Comparison of ENCODE assay signal across 21 cellular contexts in the genomic region with DNA sequence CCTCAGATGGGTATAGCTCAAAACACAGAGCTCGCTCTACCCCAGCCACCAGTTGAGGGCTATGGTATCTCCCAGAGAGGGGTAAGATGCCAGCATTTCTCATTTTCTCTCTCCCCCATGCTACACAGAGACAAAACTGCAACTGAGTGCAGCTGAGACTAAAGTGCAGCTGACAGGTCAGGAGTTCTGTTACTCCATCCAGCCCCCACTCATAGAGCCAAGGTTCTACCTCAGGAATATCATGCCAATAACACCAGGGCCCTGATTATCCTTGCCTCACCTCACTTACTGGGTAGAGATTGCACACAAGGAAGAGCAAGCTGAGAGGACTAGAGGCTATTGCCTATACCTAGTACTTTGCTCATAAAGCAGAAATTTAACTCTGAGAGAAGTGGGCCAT. TPM values are rescaled to one million over a fixed set of nuclear protein-coding genes. Genes with fewer than 3 reads are reported as not detected.
A peak's percentile ranks its signal among the peaks of the same experiment; 100 is the strongest.
DNase-seq lines count a peak whose midpoint lies in the region; ATAC-seq, FAIRE-seq and TF ChIP-seq lines count a peak whose summit lies in the region.
"Had no signal": no experiment of that assay in that cellular context is flagged by ENCODE, and none has a peak within 500 bp of the region (broad histone marks: within the 10 kb centered on the region; RNA-seq: fewer than 3 reads in every experiment).

No MANE protein-coding gene starts in this region.

- no peaks in the 10 kb centered on the region for H4K20me1 ChIP-seq in HepG2 (ENCODE audit: insufficient read depth, low read length)

- intact Hi-C loops in HepG2 (cut with micrococcal nuclease; ENCODE audit: unreplicated experiment) = no loop called here
- intact Hi-C loops in right lobe of liver (cut with DNase I) = no loop called here
- intact Hi-C loops in breast epithelium (cut with DNase I; ENCODE audit: low total_unique reads) = no loop called here

- no peaks in the 10 kb centered on the region for H3K79me2 ChIP-seq in HepG2 (ENCODE audit: insufficient read depth, low read length)

- no peaks in the 10 kb centered on the region for H3K27me3 ChIP-seq in liver (ENCODE audit: control insufficient read depth in 4 of 4, insufficient read depth in 4 of 4, low read length in 3 of 4)
- no peaks in the 10 kb centered on the region for H3K27me3 ChIP-seq in HepG2 (ENCODE audit: control insufficient read depth in 1 of 2, insufficient read depth in 2 of 2, low read length in 2 of 2)
- no peaks in the 10 kb centered on the region for H3K27me3 ChIP-seq in right lobe of liver
- H3K27me3 ChIP-seq in breast epithelium = no peaks in the 10 kb centered on the region
- H3K27me3 ChIP-seq: BE2C; BLaER1 treated with 17β-estradiol and CSF1 and Interleukin-3, amounts not matched to agents 10 nM and 100 nM had no signal

- H3K4me1 ChIP-seq in liver (ENCODE audit: control insufficient read depth in 4 of 4, insufficient read depth in 4 of 4, low read length in 3 of 4) (peaks cover 0 to 18% (median 7%) of the 10 kb centered on the region in 4 donors), HepG2 (ENCODE audit: insufficient read depth, low read length) (no peaks in the 10 kb centered on the region), right lobe of liver (peaks cover 0 to 25% (median 0%) of the 10 kb centered on the region in 4 donors), breast epithelium (no peaks in the 10 kb centered on the region)
- H3K4me1 ChIP-seq: BLaER1 treated with 17β-estradiol and CSF1 and Interleukin-3, amounts not matched to agents 10 nM and 100 nM had no signal

- peaks cover 17% of the 10 kb centered on the region for H3K9me3 Mint-ChIP-seq in stimulated activated effector memory CD8-positive, alpha-beta T cell treated with anti-CD3 and anti-CD28 coated beads, Interleukin-12 subunit alpha, Interleukin-12 subunit beta, amount 100 ng/mL, for 72 hours
- H3K9me3 Mint-ChIP-seq: GM23338, H9 had no signal

- no TSS peak for BruUV-seq in HepG2 (replicated peaks; lab: Mats Ljungman, UMichigan)

- DNase-seq in HepG2 (ENCODE audit: low spot score) (no peak), right lobe of liver (no peak), NCI-H1417 (lab: John Stamatoyannopoulos, UW) (no peak), breast epithelium (ENCODE audit: low spot score in 2 of 2) (no peak)
- DNase-seq in stimulated activated effector memory CD8-positive, alpha-beta T cell treated with anti-CD3 and anti-CD28 coated beads, Interleukin-12 subunit alpha, Interleukin-12 subunit beta, amount 100 ng/mL, for 72 hours (ENCODE audit: low spot score in 2 of 2) = no peak
- DNase-seq: BE2C; Calu3; CD4-positive, alpha-beta memory T cell; COR-L47; DMS153; EL; GDM1; H9 had no signal

- ATAC-seq in HepG2 (no peak), right lobe of liver (peak; percentile 22 to 85 (median 59))
- no peak for ATAC-seq in stimulated activated effector memory CD8-positive, alpha-beta T cell treated with anti-CD3 and anti-CD28 coated beads, Interleukin-12 subunit alpha, Interleukin-12 subunit beta, amount 100 ng/mL, for 72 hours
- ATAC-seq: GM12878, GM23338, HCT116 had no signal

- peaks cover 0 to 2% (median 0%) of the 10 kb centered on the region in 4 donors for H3K9me3 ChIP-seq in liver (ENCODE audit: control insufficient read depth in 4 of 4, low read length in 3 of 4)
- H3K9me3 ChIP-seq in HepG2 (ENCODE audit: low read length) = no peaks in the 10 kb centered on the region; the same call in 1 of the 2 replicates
- H3K9me3 ChIP-seq in right lobe of liver = peaks cover 0 to 3% (median 0%) of the 10 kb centered on the region in 4 donors
- peaks cover 15 to 22% of the 10 kb centered on the region in 2 donors for H3K9me3 ChIP-seq in breast epithelium
- H3K9me3 ChIP-seq: BE2C had no signal

- H3K4me3 ChIP-seq in liver (ENCODE audit: low read depth in 1 of 3, low read length in 3 of 3) (no peak overlapping the region), HepG2 (replicated peaks in 1 of 3; ENCODE audit: insufficient read depth in 1 of 3, low read depth in 2 of 3, low read length in 3 of 3) (no peak overlapping the region), right lobe of liver (no peak overlapping the region), breast epithelium (no peak overlapping the region)
- H3K4me3 ChIP-seq: BLaER1 treated with 17β-estradiol and CSF1 and Interleukin-3, amounts not matched to agents 10 nM and 100 nM; GM12878; GM23338 had no signal

- TF ChIP-seq RAD21 in liver (IDR thresholded peaks at IDR 0.05) = no peak
- TF ChIP-seq RAD21 in HepG2 (CRISPR knock-in tag; IDR thresholded peaks at IDR 0.05) = no peak

- WGBS in liver = 98% methylated on average over 1 of the region's 1 CpG
- WGBS in HepG2 (ENCODE audit: low lambda C conversion rate) = 100% methylated on average over 1 of the region's 1 CpG
- 100% methylated on average over 1 of the region's 1 CpG for WGBS in right lobe of liver (ENCODE audit: insufficient coverage, low coverage, low lambda C conversion rate, missing lambda C conversion rate)

- H3K4me1 Mint-ChIP-seq in stimulated activated effector memory CD8-positive, alpha-beta T cell treated with anti-CD3 and anti-CD28 coated beads, Interleukin-12 subunit alpha, Interleukin-12 subunit beta, amount 100 ng/mL, for 72 hours = peaks cover 11% of the 10 kb centered on the region
- H3K4me1 Mint-ChIP-seq: GM23338, H9 had no signal

- no peak overlapping the region for H2AFZ ChIP-seq in HepG2 (ENCODE audit: low read length)
- H2AFZ ChIP-seq: GM23338 had no signal

- in situ Hi-C loops in HepG2 (cut with HindIII; ENCODE audit: extremely low pct_ligation_motif_present, low pct_unique_long_range_greater_than_20kb) = no loop called here

- H3K4me2 ChIP-seq in HepG2 (ENCODE audit: low read depth, low read length) = no peak overlapping the region
- H3K4me2 ChIP-seq: BLaER1 treated with 17β-estradiol and CSF1 and Interleukin-3, amounts not matched to agents 10 nM and 100 nM; GM23338 had no signal

- no peak overlapping the region for H3K27ac ChIP-seq in liver (ENCODE audit: low read depth in 1 of 2, low read length in 2 of 2)
- H3K27ac ChIP-seq in HepG2 (ENCODE audit: extremely low read length, insufficient read depth, low read length) = no peak overlapping the region
- no peak overlapping the region for H3K27ac ChIP-seq in right lobe of liver
- no peak overlapping the region for H3K27ac ChIP-seq in breast epithelium
- H3K27ac ChIP-seq: 22Rv1; BLaER1 treated with 17β-estradiol and CSF1 and Interleukin-3, amounts not matched to agents 10 nM and 100 nM had no signal

- no peak overlapping the region for H3K4me3 Mint-ChIP-seq in stimulated activated effector memory CD8-positive, alpha-beta T cell treated with anti-CD3 and anti-CD28 coated beads, Interleukin-12 subunit alpha, Interleukin-12 subunit beta, amount 100 ng/mL, for 72 hours
- H3K4me3 Mint-ChIP-seq: GM23338, H9 had no signal

- TF ChIP-seq EP300 in HepG2 (IDR thresholded peaks at IDR 0.05; ENCODE audit: low read depth in 2 of 2, low read length in 2 of 2) (no peak), HepG2 (CRISPR knock-in tag; IDR thresholded peaks at IDR 0.05; ENCODE audit: borderline replicate concordance) (no peak)

- H3K9ac ChIP-seq in liver (ENCODE audit: low read depth in 1 of 2, low read length in 2 of 2) (no peak overlapping the region), HepG2 (ENCODE audit: insufficient read depth, low read depth, low read length) (no peak overlapping the region)
- H3K9ac ChIP-seq: BLaER1 treated with 17β-estradiol and CSF1 and Interleukin-3, amounts not matched to agents 10 nM and 100 nM had no signal

- peaks cover 0 to 12% (median 5%) of the 10 kb centered on the region in 4 donors for H3K36me3 ChIP-seq in liver (ENCODE audit: control insufficient read depth in 4 of 4, insufficient read depth in 3 of 4, low read depth in 1 of 4, low read length in 3 of 4)
- H3K36me3 ChIP-seq in HepG2 (replicated peaks in 1 of 2; ENCODE audit: control insufficient read depth in 1 of 2, insufficient read depth in 2 of 2, low read length in 2 of 2) = no peaks in the 10 kb centered on the region
- peaks cover 0 to 16% (median 3%) of the 10 kb centered on the region in 4 donors for H3K36me3 ChIP-seq in right lobe of liver
- no peaks in the 10 kb centered on the region for H3K36me3 ChIP-seq in breast epithelium

- H3K27ac Mint-ChIP-seq in stimulated activated effector memory CD8-positive, alpha-beta T cell treated with anti-CD3 and anti-CD28 coated beads, Interleukin-12 subunit alpha, Interleukin-12 subunit beta, amount 100 ng/mL, for 72 hours = peak overlapping the region; percentile 21
- H3K27ac Mint-ChIP-seq: GM23338, H9 had no signal

- TF ChIP-seq POLR2A in HepG2 (IDR thresholded peaks at IDR 0.05; ENCODE audit: insufficient read depth in 1 of 2, low read depth in 2 of 2, low read length in 2 of 2) (no peak), right lobe of liver (IDR thresholded peaks at IDR 0.05) (no peak), breast epithelium (IDR thresholded peaks at IDR 0.05) (no peak)

- POLR2A ChIA-PET in HepG2 (lab: Yijun Ruan, JAX) = no interaction called here

- no peak for TF ChIP-seq CTCF in liver (IDR thresholded peaks at IDR 0.05; ENCODE audit: low read depth, low read length, missing input control)
- no peak for TF ChIP-seq CTCF in HepG2 (CRISPR knock-in tag; IDR thresholded peaks at IDR 0.05)
- TF ChIP-seq CTCF in right lobe of liver (IDR thresholded peaks at IDR 0.05) = no peak
- no peak for TF ChIP-seq CTCF in breast epithelium (IDR thresholded peaks at IDR 0.05)

- H3K36me3 Mint-ChIP-seq in stimulated activated effector memory CD8-positive, alpha-beta T cell treated with anti-CD3 and anti-CD28 coated beads, Interleukin-12 subunit alpha, Interleukin-12 subunit beta, amount 100 ng/mL, for 72 hours = peaks cover 10% of the 10 kb centered on the region

- CTCF ChIA-PET in HepG2 (lab: Yijun Ruan, JAX; ENCODE audit: low intra/inter-chr PET ratio, low total read pairs) = no interaction called here

- FAIRE-seq in HepG2 (lab: Jason Lieb, UNC) = no peak
- FAIRE-seq: A204.1, GM12878, GM18507 had no signal

RNA-seq across cellular contexts. Expression of gene DPYD, which starts 34.6 kb away (rescaled TPM):
- total RNA-seq in liver (100 to 1,000 TPM in 1 of 2 donors, 10 to 100 TPM in 1; 56.6 to 142 TPM), HepG2 (2016; rRNA removed; fragmentation: Illumina TruSeq; extraction: Trizol) (3.4 and 3.8 TPM in 2 replicates), right lobe of liver (10 to 100 TPM; 25.2 to 74.4 (median 40.0) TPM), breast epithelium (10 to 100 TPM; 56.4 to 95.1 (median 58.1) TPM)
- polyA plus RNA-seq in liver (10 to 100 TPM; 16.2 to 37.4 TPM), HepG2 (2011; rRNA removed) (1.3 and 1.9 TPM in 2 replicates)
- 0.30 and 0.79 TPM in 2 replicates for total RNA-seq in HepG2 (2016; cell fraction: cytosol; rRNA removed; fragmentation: Illumina TruSeq; extraction: Trizol; ENCODE audit: low read depth)
- total RNA-seq in HepG2 (2016; cell fraction: insoluble cytoplasmic fraction; rRNA removed; fragmentation: Illumina TruSeq; extraction: Trizol) = 3.4 and 3.7 TPM in 2 replicates
- total RNA-seq in HepG2 (2016; cell fraction: membrane; rRNA removed; fragmentation: Illumina TruSeq; extraction: Trizol) = 0.65 and 0.93 TPM in 2 replicates
- 6.6 and 8.7 TPM in 2 replicates for total RNA-seq in HepG2 (2016; cell fraction: nucleus; rRNA removed; fragmentation: Illumina TruSeq; extraction: Trizol)
- polyA plus RNA-seq in HepG2 (2011; cell fraction: cytosol; rRNA removed) = 0.71 and 1.7 TPM in 2 replicates
- 0.85 and 1.5 TPM in 2 replicates for polyA plus RNA-seq in HepG2 (2011; cell fraction: nucleus; rRNA removed)
- 3.0 and 4.7 TPM in 2 replicates for polyA plus RNA-seq in HepG2 (2012)
- polyA plus RNA-seq in HepG2 (2016; cell fraction: cytosol; fragmentation: Illumina TruSeq; extraction: Trizol; ENCODE audit: low read depth) = 0.05 TPM in 2 replicates
- 2.0 and 2.5 TPM in 2 replicates for polyA plus RNA-seq in HepG2 (2016; cell fraction: insoluble cytoplasmic fraction; fragmentation: Illumina TruSeq; extraction: Trizol; ENCODE audit: low read depth)
- 0.40 and 0.43 TPM in 2 replicates for polyA plus RNA-seq in HepG2 (2016; cell fraction: membrane; fragmentation: Illumina TruSeq; extraction: Trizol; ENCODE audit: low read depth)
- 1.2 and 1.4 TPM in 2 replicates for polyA plus RNA-seq in HepG2 (2016; cell fraction: nucleus; fragmentation: Illumina TruSeq; extraction: Trizol; ENCODE audit: insufficient read depth, low read depth)
- 5.7 and 22.6 TPM in 2 replicates for polyA minus RNA-seq in HepG2 (2011; rRNA and poly(A)+ RNA removed; ENCODE audit: low replicate concordance)
- polyA minus RNA-seq in HepG2 (2011; cell fraction: cytosol; rRNA and poly(A)+ RNA removed) = 1.6 and 3.3 TPM in 2 replicates
- polyA minus RNA-seq in HepG2 (2011; cell fraction: nucleus; rRNA and poly(A)+ RNA removed) = 24.5 and 31.8 TPM in 2 replicates

Comparison
In these comparisons a context has a peak if more than half of its experiments do, and no peak if none do; other contexts are left out.
1. ATAC-seq: peak in right lobe of liver (4 of 4); none in HepG2 (single experiment) and stimulated activated effector memory CD8-positive, alpha-beta T cell treated with anti-CD3 and anti-CD28 coated beads, Interleukin-12 subunit alpha, Interleukin-12 subunit beta, amount 100 ng/mL, for 72 hours (single experiment).